Comparison of ENCODE assay signal across 16 cellular contexts in the genomic region with DNA sequence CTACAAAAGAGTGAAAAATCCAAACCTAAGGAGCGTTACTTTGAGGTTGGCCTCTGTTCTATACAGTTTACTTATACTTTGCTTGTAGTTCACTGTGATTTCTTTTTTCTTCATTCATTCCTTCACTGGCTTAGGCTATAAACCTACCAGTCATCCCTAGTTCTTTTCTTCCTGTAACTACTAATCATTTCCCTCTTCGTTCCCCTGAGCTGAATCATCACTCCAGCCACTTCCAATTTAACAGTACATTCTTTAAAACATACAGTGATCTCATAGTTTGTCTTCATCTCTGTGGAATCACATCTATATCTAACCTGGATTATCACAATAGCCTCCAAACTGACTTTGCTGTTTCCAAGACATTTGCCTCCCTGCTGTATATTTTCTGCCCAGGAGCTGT.
DNase-seq lines count a peak whose midpoint lies in the region; ATAC-seq and TF ChIP-seq lines count a peak whose summit lies in the region.
"Had no signal": no experiment of that assay in that cellular context is flagged by ENCODE, and none has a peak within 500 bp of the region (broad histone marks: within the 10 kb centered on the region; RNA-seq: fewer than 3 reads in every experiment).

No MANE protein-coding gene starts in this region.

- ATAC-seq in GM19467 (IDR thresholded peaks at IDR 0.05; ENCODE audit: unreplicated experiment), result no peak
- ATAC-seq: effector memory CD8-positive, alpha-beta T cell had no signal

- intact Hi-C loops in posterior cingulate gyrus (cut with DNase I), result no loop called here

- in situ Hi-C loops in astrocyte of the cerebellum (cut with HindIII; ENCODE audit: low sequenced_read_pairs), result no loop called here

- DNase-seq in AG09309 (ENCODE audit: low read depth), result peak; percentile 8
- peak; percentile 64 for DNase-seq in HS-5 (ENCODE audit: low read depth)
- peak; percentile 61 for DNase-seq in astrocyte of the cerebellum (ENCODE audit: low read depth)
- DNase-seq in hepatic stellate cell (ENCODE audit: low spot score), result peak; percentile 9
- DNase-seq in posterior cingulate gyrus, result no peak
- no peak for DNase-seq in activated naive CD4-positive, alpha-beta T cell (lab: John Stamatoyannopoulos, UW)
- no peak for DNase-seq in activated CD4-positive, alpha-beta T cell treated with anti-CD3 and anti-CD28 coated beads, Interleukin-2, amount 50 U/mL, for 4 hours
- DNase-seq: activated CD4-positive, alpha-beta T cell treated with anti-CD3 and anti-CD28 coated beads, Interleukin-2, amount 10 ng/mL, durations not matched to agents 24 days and 14 days; anterior cingulate cortex; effector memory CD8-positive, alpha-beta T cell; NCI-H1417 treated with DMSO at 0.1 percent for 48 hours; NCI-H526; RPMI8226; stimulated activated CD4-positive, alpha-beta T cell treated with anti-CD3 and anti-CD28 coated beads, Interleukin-12 subunit alpha, Interleukin-12 subunit beta, amount 100 ng/mL, for 4 hours had no signal

- no peak for TF ChIP-seq CTCF in AG09309 (IDR thresholded peaks at IDR 0.05; ENCODE audit: control insufficient read depth, insufficient read depth, low read depth, low read length, missing control alignments)
- no peak for TF ChIP-seq CTCF in astrocyte of the cerebellum (IDR thresholded peaks at IDR 0.05; ENCODE audit: low read depth, low read length, missing control alignments)

- H3K4me3 ChIP-seq in AG09309 (ENCODE audit: control insufficient read depth, low read depth, low read length) (no peak overlapping the region), astrocyte of the cerebellum (ENCODE audit: low read depth, low read length) (no peak overlapping the region)
- H3K4me3 ChIP-seq: lung had no signal

Comparison
In these comparisons a context has a peak if more than half of its experiments do, and no peak if none do; other contexts are left out.
1. DNase-seq: peak in AG09309 (single experiment), HS-5 (single experiment), astrocyte of the cerebellum (single experiment) and hepatic stellate cell (single experiment); none in posterior cingulate gyrus (0 of 10), activated naive CD4-positive, alpha-beta T cell (0 of 4) and activated CD4-positive, alpha-beta T cell treated with anti-CD3 and anti-CD28 coated beads, Interleukin-2, amount 50 U/mL, for 4 hours (0 of 2).